ENCODE assay signal across 16 cellular contexts in genomic region chr19:38812004-38812840, GRCh38. TPM values are rescaled to one million over a fixed set of nuclear protein-coding genes. Genes with fewer than 3 reads are reported as not detected.
A peak's percentile ranks its signal among the peaks of the same experiment; 100 is the strongest.
DNase-seq lines count a peak whose midpoint lies in the region; ATAC-seq and TF ChIP-seq lines count a peak whose summit lies in the region.
"Had no signal": no experiment of that assay in that cellular context is flagged by ENCODE, and none has a peak within 500 bp of the region (broad histone marks: within the 10 kb centered on the region; RNA-seq: fewer than 3 reads in every experiment).

No MANE protein-coding gene starts in this region.

- H3K36me3 ChIP-seq in liver (ENCODE audit: control insufficient read depth in 4 of 4, insufficient read depth in 3 of 4, low read depth in 1 of 4, low read length in 3 of 4), result peaks cover 9 to 23% (median 13%) of the 10 kb centered on the region in 4 donors

- no peaks in the 10 kb centered on the region for H3K27me3 Mint-ChIP-seq in Calu3 (ENCODE audit: unreplicated experiment)

- peaks cover 2% of the 10 kb centered on the region for H3K9me3 Mint-ChIP-seq in Calu3 (ENCODE audit: low read depth, unreplicated experiment)
- H3K9me3 Mint-ChIP-seq: activated T-helper 1 cell treated with anti-CD3 and anti-CD28 coated beads, Interleukin-12 subunit alpha, Interleukin-12 subunit beta, Interleukin-2, Interleukin-4 antibody, amounts not matched to agents 30 ng/mL and 10 ng/mL and 1 ng/mL, durations not matched to agents 14 hours and 24 hours and 36 hours had no signal

- ATAC-seq in HG02885 (IDR thresholded peaks at IDR 0.05; ENCODE audit: poor library complexity, unreplicated experiment), result no peak

- WGBS in liver, result 78% methylated on average over 18 of the region's 18 CpGs

- H3K36me3 Mint-ChIP-seq in Calu3 (ENCODE audit: insufficient read depth, unreplicated experiment), result peaks cover 91% of the 10 kb centered on the region

- peak overlapping the region; percentile 89 for H3K4me3 Mint-ChIP-seq in Calu3 (ENCODE audit: low read depth, unreplicated experiment)
- H3K4me3 Mint-ChIP-seq: activated T-helper 1 cell treated with anti-CD3 and anti-CD28 coated beads, Interleukin-12 subunit alpha, Interleukin-12 subunit beta, Interleukin-2, Interleukin-4 antibody, amounts not matched to agents 30 ng/mL and 10 ng/mL and 1 ng/mL, durations not matched to agents 14 hours and 24 hours and 36 hours had no signal

- H3K9ac ChIP-seq in liver (ENCODE audit: low read depth in 1 of 2, low read length in 2 of 2), result no peak overlapping the region
- H3K9ac ChIP-seq: GM23248 had no signal

- H3K27ac Mint-ChIP-seq in Calu3 (ENCODE audit: unreplicated experiment), result peak overlapping the region; percentile 90
- H3K27ac Mint-ChIP-seq: activated T-helper 1 cell treated with anti-CD3 and anti-CD28 coated beads, Interleukin-12 subunit alpha, Interleukin-12 subunit beta, Interleukin-2, Interleukin-4 antibody, amounts not matched to agents 30 ng/mL and 10 ng/mL and 1 ng/mL, durations not matched to agents 14 hours and 24 hours and 36 hours had no signal

- peaks cover 4 to 18% (median 13%) of the 10 kb centered on the region in 4 donors for H3K4me1 ChIP-seq in liver (ENCODE audit: control insufficient read depth in 4 of 4, insufficient read depth in 4 of 4, low read length in 3 of 4)

- BruUV-seq in Calu3 (replicated peaks; lab: Mats Ljungman, UMichigan), result TSS peak; percentile 61

- no peaks in the 10 kb centered on the region for H3K9me3 ChIP-seq in liver (ENCODE audit: control insufficient read depth in 4 of 4, low read length in 3 of 4)
- H3K9me3 ChIP-seq: neutrophil, spleen had no signal

- peak overlapping the region; percentile 47 to 76 for H3K27ac ChIP-seq in liver (ENCODE audit: low read depth in 1 of 2, low read length in 2 of 2)
- H3K27ac ChIP-seq: GM23248, neutrophil had no signal

- intact Hi-C loops in Calu3 (cut with micrococcal nuclease; ENCODE audit: unreplicated experiment), result loop anchor here (5.0 kb wide), 1 partner anchor 80 kb away; no protein-coding TSS in a partner anchor

- TF ChIP-seq RAD21 in liver (IDR thresholded peaks at IDR 0.05), result no peak

- CTCF ChIA-PET in Calu3 (lab: Charles Lee), result interaction anchor here (0.6 to 1.2 kb wide), 7 partner anchors 8 to 399 kb away, joined by 3 to 7 read pairs (median 3); partner anchors contain the start of genes NFKBIB and SIRT2

- H3K4me1 Mint-ChIP-seq in Calu3 (ENCODE audit: low read depth, unreplicated experiment), result peaks cover 40% of the 10 kb centered on the region

- H3K4me3 ChIP-seq in liver (ENCODE audit: low read depth in 1 of 3, low read length in 3 of 3), result peak overlapping the region in 1 of 3 donors; percentile 15
- H3K4me3 ChIP-seq: GM23248, spleen had no signal

- TF ChIP-seq CTCF in Calu3 (IDR thresholded peaks at IDR 0.05; ENCODE audit: unreplicated experiment) (no peak), liver (IDR thresholded peaks at IDR 0.05; ENCODE audit: low read depth, low read length, missing input control) (no peak)

- H3K27me3 ChIP-seq in liver (ENCODE audit: control insufficient read depth in 4 of 4, insufficient read depth in 4 of 4, low read length in 3 of 4), result no peaks in the 10 kb centered on the region
- H3K27me3 ChIP-seq: neutrophil, spleen had no signal

- no peak for DNase-seq in Calu3
- no peak for DNase-seq in stimulated activated CD4-positive, alpha-beta T cell treated with anti-CD3 and anti-CD28 coated beads, Interleukin-12 subunit alpha, Interleukin-12 subunit beta, amount 100 ng/mL, for 4 hours
- DNase-seq: anterior cingulate cortex, DMS53, foreskin fibroblast, GM23248, kidney glomerular epithelial cell, spleen, SW 1271 had no signal

TF ChIP-seq in liver, 16 proteins besides CTCF, POLR2A, EP300 and RAD21:
- TF ChIP-seq HNF4A (conservative IDR thresholded peaks at IDR 0.05), result no peak
- no peak for TF ChIP-seq FOXA1 (IDR thresholded peaks at IDR 0.05)
- no peak for TF ChIP-seq RXRA (IDR thresholded peaks at IDR 0.05)
- no peak for TF ChIP-seq FOXA2 (IDR thresholded peaks at IDR 0.05)

RNA-seq across cellular contexts. Expression of gene LGALS4, which starts 0.5 kb away (rescaled TPM):
- total RNA-seq in Calu3 (2022) (321 and 537 TPM in 2 replicates), liver (10 to 100 TPM in 1 of 2 donors, under 1 TPM in 1; 0.42 to 13.7 TPM)
- polyA plus RNA-seq in liver, result 10 to 100 TPM; 10.5 to 40.6 TPM
- total RNA-seq: GM23248 had no signal

RNA-seq across cellular contexts. Expression of gene ECH1, which starts 19.4 kb away (rescaled TPM):
- total RNA-seq in Calu3 (2022), result 253 and 291 TPM in 2 replicates
- 100 to 1,000 TPM; 226 to 259 TPM for total RNA-seq in liver
- polyA plus RNA-seq in liver, result 1,000 to 10,000 TPM in 1 of 2 donors, 100 to 1,000 TPM in 1; 581 to 1,082 TPM

RNA-seq across cellular contexts. Expression of gene LGALS7B, which starts 23.2 kb away (rescaled TPM):
- total RNA-seq in Calu3 (2022) (3.2 and 4.8 TPM in 2 replicates), liver (not detected)
- polyA plus RNA-seq in liver, result under 1 TPM in 1 of 2 donors, not detected in 1; 0.36 TPM
- total RNA-seq: activated T-helper 1 cell treated with anti-CD3 and anti-CD28 coated beads, Interleukin-12 subunit alpha, Interleukin-12 subunit beta, Interleukin-2, Interleukin-4 antibody, amounts not matched to agents 30 ng/mL and 10 ng/mL and 1 ng/mL, durations not matched to agents 14 hours and 24 hours and 36 hours; GM23248; HT1080; OCI-LY7 had no signal
- polyA plus RNA-seq: GM23248, urinary bladder had no signal

RNA-seq across cellular contexts. Expression of gene HNRNPL, which starts 37.6 kb away (rescaled TPM):
- total RNA-seq in Calu3 (2022) (383 and 408 TPM in 2 replicates), liver (100 to 1,000 TPM; 115 to 166 TPM)
- 10 to 100 TPM; 50.4 to 76.5 TPM for polyA plus RNA-seq in liver

RNA-seq across cellular contexts. Expression of gene LGALS7, which starts 38.9 kb away (rescaled TPM):
- total RNA-seq in Calu3 (2022), result not detected in 2 replicates
- not detected for total RNA-seq in liver
- polyA plus RNA-seq in liver, result not detected
- total RNA-seq: activated T-helper 1 cell treated with anti-CD3 and anti-CD28 coated beads, Interleukin-12 subunit alpha, Interleukin-12 subunit beta, Interleukin-2, Interleukin-4 antibody, amounts not matched to agents 30 ng/mL and 10 ng/mL and 1 ng/mL, durations not matched to agents 14 hours and 24 hours and 36 hours; GM23248; HT1080; OCI-LY7; urinary bladder had no signal
- polyA plus RNA-seq: GM23248 had no signal

Comparison
In these comparisons a context has a peak if more than half of its experiments do, and no peak if none do; other contexts are left out.
1. RNA of gene LGALS4, which starts 0.5 kb away (total RNA-seq): 321 to 537 TPM in Calu3; 0.42 to 13.7 TPM in liver; every median in the first group is over 10 times any median in the second.